ENCODE assay signal across 21 cellular contexts in the genomic region with DNA sequence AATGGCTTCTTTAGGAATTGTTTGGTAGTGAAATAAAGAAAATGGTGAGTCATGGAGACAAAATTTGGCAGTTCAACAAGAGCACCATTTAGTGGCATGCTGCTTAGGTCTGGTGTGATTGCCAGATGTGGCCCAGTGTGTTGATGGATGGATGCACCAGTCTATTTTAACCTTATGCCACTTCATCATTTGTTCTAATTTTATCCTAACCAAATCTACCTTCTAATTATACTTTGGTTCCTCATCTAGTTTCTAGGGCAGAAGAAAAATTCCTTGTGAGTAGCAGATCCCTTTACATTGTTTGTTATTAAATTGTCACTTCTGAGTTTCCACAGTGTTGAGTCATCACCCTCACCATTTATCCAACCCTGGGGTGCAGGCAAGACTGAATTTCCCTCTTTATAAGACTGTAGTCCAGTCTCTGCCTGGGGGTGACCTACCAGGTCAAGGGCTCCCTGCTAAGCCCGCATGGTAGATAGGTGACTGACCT. TPM values are rescaled to one million over a fixed set of nuclear protein-coding genes. Genes with fewer than 3 reads are reported as not detected.
DNase-seq lines count a peak whose midpoint lies in the region; ATAC-seq and TF ChIP-seq lines count a peak whose summit lies in the region.
"Had no signal": no experiment of that assay in that cellular context is flagged by ENCODE, and none has a peak within 500 bp of the region (broad histone marks: within the 10 kb centered on the region; RNA-seq: fewer than 3 reads in every experiment).

No MANE protein-coding gene starts in this region.

- POLR2A ChIA-PET in BJ (lab: Charles Lee): no interaction called here

- no peak for ATAC-seq in HG03196 (IDR thresholded peaks at IDR 0.05; ENCODE audit: unreplicated experiment)
- ATAC-seq in HG03571 (IDR thresholded peaks at IDR 0.05; ENCODE audit: unreplicated experiment): no peak
- ATAC-seq: activated CD8-positive, alpha-beta memory T cell treated with anti-CD3 and anti-CD28 coated beads, Interleukin-2, amount 10 ng/mL, durations not matched to agents 7 days and 5 days; heart right ventricle; mucosa of descending colon; pancreas had no signal

- DNase-seq in BJ (ENCODE audit: low read depth) (peak; percentile 35), HS-5 (ENCODE audit: low read depth) (peak; percentile 58), astrocyte of the spinal cord (ENCODE audit: low read depth, low spot score) (peak; percentile 91), kidney tubule cell (ENCODE audit: low spot score) (peak; percentile 7), retina (no peak), C1 segment of cervical spinal cord (lab: John Stamatoyannopoulos, UW) (no peak)
- DNase-seq: activated CD4-positive, CD25-positive, alpha-beta regulatory T cell; activated CD8-positive, alpha-beta memory T cell treated with anti-CD3 and anti-CD28 coated beads, Interleukin-2, amount 10 ng/mL, durations not matched to agents 7 days and 5 days; activated naive CD4-positive, alpha-beta T cell treated with Interleukin-2 at 50 U/mL for 16 hours; DND-41; heart right ventricle; kidney glomerular epithelial cell; mucosa of descending colon; NCI-H1436; NCI-H446 treated with DMSO at 0.1 percent for 48 hours; pancreas; stimulated activated CD4-positive, alpha-beta T cell treated with anti-CD3 and anti-CD28 coated beads, Interleukin-12 subunit alpha, Interleukin-12 subunit beta, amount 100 ng/mL, for 4 hours; SW 1271 had no signal

- in situ Hi-C loops in astrocyte of the spinal cord (cut with HindIII; ENCODE audit: low sequenced_read_pairs): no loop called here

- H3K36me3 ChIP-seq in BJ (ENCODE audit: control insufficient read depth, insufficient read depth, low read length): no peaks in the 10 kb centered on the region
- H3K36me3 ChIP-seq: cardiac muscle cell, heart right ventricle, pancreas had no signal

- H3K27me3 ChIP-seq in BJ (ENCODE audit: control insufficient read depth, insufficient read depth, low read length): no peaks in the 10 kb centered on the region
- H3K27me3 ChIP-seq: cardiac muscle cell, heart right ventricle, pancreas had no signal

- CTCF ChIA-PET in BJ (lab: Yijun Ruan, JAX): interaction anchor here (1.3 kb wide), 1 partner anchor 19 kb away, joined by 4 read pairs; no protein-coding TSS in a partner anchor

- H3K4me3 ChIP-seq in BJ (ENCODE audit: low read depth, low read length): no peak overlapping the region
- no peak overlapping the region for H3K4me3 ChIP-seq in astrocyte of the spinal cord (ENCODE audit: low read depth, low read length)
- H3K4me3 ChIP-seq: cardiac muscle cell, heart right ventricle, mucosa of descending colon, pancreas had no signal

- TF ChIP-seq CTCF in BJ (IDR thresholded peaks at IDR 0.05; ENCODE audit: insufficient read depth, low read depth, low read length): no peak
- TF ChIP-seq CTCF in astrocyte of the spinal cord (IDR thresholded peaks at IDR 0.05; ENCODE audit: low read depth, low read length): no peak

RNA-seq across cellular contexts. Expression of gene NABP1, which starts 32.5 kb away (rescaled TPM):
- polyA plus RNA-seq in BJ (2011; rRNA removed): 63.8 and 93.7 TPM in 2 replicates
- polyA minus RNA-seq in BJ (2011; rRNA and poly(A)+ RNA removed): 43.8 and 53.6 TPM in 2 replicates

Comparison
In these comparisons a context has a peak if more than half of its experiments do, and no peak if none do; other contexts are left out.
1. DNase-seq: peak in BJ (single experiment), HS-5 (single experiment), astrocyte of the spinal cord (single experiment) and kidney tubule cell (single experiment); none in retina (single experiment) and C1 segment of cervical spinal cord (0 of 14).